In the genomic region with DNA sequence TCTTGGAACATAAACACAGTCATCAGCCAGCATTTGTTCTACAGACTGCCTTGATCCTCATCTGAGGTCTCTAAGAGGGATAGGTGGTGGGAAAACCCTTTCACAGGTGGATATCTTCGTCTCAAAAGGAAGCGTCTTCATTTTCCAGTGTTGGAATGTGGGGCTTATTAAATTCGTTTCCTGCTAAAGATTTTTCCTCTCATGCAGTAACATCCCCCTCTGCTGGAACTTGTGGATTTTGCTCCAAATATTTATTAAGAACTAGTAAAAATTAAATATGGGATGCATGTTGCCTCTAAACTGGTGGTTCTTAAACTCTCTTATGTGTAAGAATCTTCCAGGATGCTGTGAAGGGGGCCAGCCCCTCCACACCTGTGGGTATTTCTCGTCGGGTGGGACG, we compare ENCODE assay signal across 8 cellular contexts. TPM values are rescaled to one million over a fixed set of nuclear protein-coding genes. Genes with fewer than 3 reads are reported as not detected.
DNase-seq lines count a peak whose midpoint lies in the region; ATAC-seq and TF ChIP-seq lines count a peak whose summit lies in the region.

No MANE protein-coding gene starts in this region.

- H2AFZ ChIP-seq in OCI-LY3 (ENCODE audit: low read depth, low read length): no peak overlapping the region

- H3K9me3 ChIP-seq in OCI-LY3 (ENCODE audit: insufficient read depth, low read length) (no peaks in the 10 kb centered on the region), spleen (no peaks in the 10 kb centered on the region)

- DNase-seq in NCI-H1417 (lab: John Stamatoyannopoulos, UW) (peak; percentile 4 to 59 (median 5)), NCI-H1417 treated with DMSO at 0.1 percent for 48 hours (lab: John Stamatoyannopoulos, UW) (no peak), fibroblast of peridontal ligament (ENCODE audit: extremely low read depth) (peak; percentile 78), spleen (no peak), NCI-H774 (lab: John Stamatoyannopoulos, UW) (no peak)

- peaks cover 24% of the 10 kb centered on the region for H3K27me3 ChIP-seq in OCI-LY3 (ENCODE audit: low read depth, low read length)
- H3K27me3 ChIP-seq in spleen (replicated peaks in 1 of 7): peaks cover 0 to 36% (median 0%) of the 10 kb centered on the region in 7 donors

- no peaks in the 10 kb centered on the region for H3K79me2 ChIP-seq in OCI-LY3 (ENCODE audit: low read length)

- no peaks in the 10 kb centered on the region for H3K4me1 ChIP-seq in OCI-LY3 (ENCODE audit: low read length)
- no peaks in the 10 kb centered on the region for H3K4me1 ChIP-seq in spleen

- H3K4me2 ChIP-seq in OCI-LY3 (ENCODE audit: low read length): no peak overlapping the region

- H3K9ac ChIP-seq in OCI-LY3 (ENCODE audit: low read length): no peak overlapping the region

- no peak overlapping the region for H3K27ac ChIP-seq in OCI-LY3 (ENCODE audit: low read length)
- H3K27ac ChIP-seq in spleen: no peak overlapping the region

- ATAC-seq in HG03135 (IDR thresholded peaks at IDR 0.05; ENCODE audit: unreplicated experiment): no peak
- ATAC-seq in GM18867 (IDR thresholded peaks at IDR 0.05; ENCODE audit: unreplicated experiment): no peak

- no peak overlapping the region for H3K4me3 ChIP-seq in OCI-LY3 (ENCODE audit: low read length)
- no peak overlapping the region for H3K4me3 ChIP-seq in spleen

- H3K36me3 ChIP-seq in OCI-LY3 (replicated peaks; ENCODE audit: low read depth, low read length): no peaks in the 10 kb centered on the region
- H3K36me3 ChIP-seq in spleen: no peaks in the 10 kb centered on the region

- 31 to 41% (median 39%) methylated on average over 6 of the region's 6 CpGs for WGBS in spleen, 5 donors

- TF ChIP-seq CTCF in OCI-LY3 (IDR thresholded peaks at IDR 0.05; ENCODE audit: low read depth, low read length): peak; percentile 26
- TF ChIP-seq CTCF in spleen (IDR thresholded peaks at IDR 0.05 in 8 of 11, conservative IDR thresholded peaks at IDR 0.05 in 3 of 11): peak in 6 of 11 experiments; percentile 25 to 48 (median 34)

- intact Hi-C loops in spleen (cut with DNase I; ENCODE audit: low total_unique reads): loop anchor here (5.0 kb wide), 1 partner anchor 52 kb away; no protein-coding TSS in a partner anchor

- TF ChIP-seq POLR2A in spleen (IDR thresholded peaks at IDR 0.05): no peak

- no peaks in the 10 kb centered on the region for H4K20me1 ChIP-seq in OCI-LY3 (ENCODE audit: insufficient read depth, low read length)

RNA-seq across cellular contexts. Expression of a gene that starts 20.1 kb away (rescaled TPM):
- 10 to 100 TPM in 4 of 7 donors, 1 to 10 TPM in 3; 6.1 to 14.3 (median 10.1) TPM for total RNA-seq in spleen
- 1 to 10 TPM; 2.0 to 2.9 (median 2.1) TPM for polyA plus RNA-seq in spleen

Comparison
In these comparisons a context has a peak if more than half of its experiments do, and no peak if none do; other contexts are left out.
1. DNase-seq: peak in NCI-H1417 (3 of 3) and fibroblast of peridontal ligament (single experiment); none in NCI-H1417 treated with DMSO at 0.1 percent for 48 hours (single experiment), spleen (single experiment) and NCI-H774 (single experiment).